Comparison of ENCODE assay signal across 10 cellular contexts in genomic region chr11:125163431-125164011, GRCh38. TPM values are rescaled to one million over a fixed set of nuclear protein-coding genes. Genes with fewer than 3 reads are reported as not detected.
DNase-seq lines count a peak whose midpoint lies in the region; ATAC-seq and TF ChIP-seq lines count a peak whose summit lies in the region.
"Had no signal": no experiment of that assay in that cellular context is flagged by ENCODE, and none has a peak within 500 bp of the region (broad histone marks: within the 10 kb centered on the region; RNA-seq: fewer than 3 reads in every experiment).

No MANE protein-coding gene starts in this region.

- no peak overlapping the region for H3K27ac Mint-ChIP-seq in CD8-positive, alpha-beta T cell
- peak overlapping the region; percentile 31 for H3K27ac Mint-ChIP-seq in endothelial cell (ENCODE audit: unreplicated experiment)
- peak overlapping the region; percentile 84 for H3K27ac Mint-ChIP-seq in nephron progenitor cell

- H3K27ac ChIP-seq in CD8-positive, alpha-beta T cell (ENCODE audit: low read depth, low read length), result no peak overlapping the region
- H3K27ac ChIP-seq in right lobe of liver, result no peak overlapping the region

- no peak for TF ChIP-seq CTCF in CD8-positive, alpha-beta T cell (IDR thresholded peaks at IDR 0.05)
- TF ChIP-seq CTCF in endothelial cell (IDR thresholded peaks at IDR 0.05; ENCODE audit: unreplicated experiment) (no peak), nephron progenitor cell (IDR thresholded peaks at IDR 0.05) (no peak), foreskin fibroblast (IDR thresholded peaks at IDR 0.05; ENCODE audit: low read depth, low read length) (no peak), right lobe of liver (IDR thresholded peaks at IDR 0.05) (no peak)

- no peak for DNase-seq in CD8-positive, alpha-beta T cell
- DNase-seq in MG63 (no peak), endothelial cell (ENCODE audit: low spot score) (no peak), nephron progenitor cell (no peak), ACHN (no peak), activated gamma-delta T cell treated with Interleukin-2 at 50 U/mL for 16 hours (no peak), foreskin fibroblast (no peak), right lobe of liver (no peak)
- DNase-seq: NCI-H187 treated with DMSO at 0.1 percent for 48 hours had no signal

- no peak overlapping the region for H3K4me3 ChIP-seq in CD8-positive, alpha-beta T cell (ENCODE audit: low read depth, low read length)
- H3K4me3 ChIP-seq in MG63 (peak overlapping the region; percentile 84), foreskin fibroblast (ENCODE audit: low read depth in 1 of 2, low read length in 2 of 2) (no peak overlapping the region), right lobe of liver (no peak overlapping the region)

- no peaks in the 10 kb centered on the region for H3K36me3 Mint-ChIP-seq in CD8-positive, alpha-beta T cell
- H3K36me3 Mint-ChIP-seq in endothelial cell (ENCODE audit: low read depth, unreplicated experiment) (peaks cover 3% of the 10 kb centered on the region), nephron progenitor cell (ENCODE audit: low read depth) (no peaks in the 10 kb centered on the region)

- peak overlapping the region; percentile 76 for H3K4me3 Mint-ChIP-seq in CD8-positive, alpha-beta T cell
- H3K4me3 Mint-ChIP-seq in endothelial cell (ENCODE audit: unreplicated experiment) (peak overlapping the region; percentile 90), nephron progenitor cell (peak overlapping the region; percentile 96)

- TF ChIP-seq POLR2A in right lobe of liver (IDR thresholded peaks at IDR 0.05), result no peak

- no peaks in the 10 kb centered on the region for H3K9me3 ChIP-seq in CD8-positive, alpha-beta T cell (ENCODE audit: low read length)
- H3K9me3 ChIP-seq in MG63 (no peaks in the 10 kb centered on the region), right lobe of liver (no peaks in the 10 kb centered on the region)

- 66% methylated on average over 3 of the region's 6 CpGs for WGBS in right lobe of liver (ENCODE audit: insufficient coverage, low coverage, low lambda C conversion rate, missing lambda C conversion rate)

- CTCF ChIA-PET in CD8-positive, alpha-beta T cell (lab: Charles Lee), result interaction anchor here (0.8 to 1.7 kb wide), 3 partner anchors 10 to 21 kb away, joined by 4 to 6 read pairs (median 5); no protein-coding TSS in a partner anchor

- H3K4me1 ChIP-seq in CD8-positive, alpha-beta T cell (ENCODE audit: insufficient read depth, low read length), result peaks cover 18% of the 10 kb centered on the region
- peaks cover 0 to 26% (median 5%) of the 10 kb centered on the region in 4 donors for H3K4me1 ChIP-seq in right lobe of liver

- H3K4me1 Mint-ChIP-seq in CD8-positive, alpha-beta T cell (ENCODE audit: low read depth), result peaks cover 25% of the 10 kb centered on the region
- H3K4me1 Mint-ChIP-seq in endothelial cell (ENCODE audit: unreplicated experiment) (peaks cover 38% of the 10 kb centered on the region), nephron progenitor cell (peaks cover 76% of the 10 kb centered on the region)

- in situ Hi-C loops in ACHN (cut with HindIII; ENCODE audit: low pct_ligation_motif_present, low pct_unique_long_range_greater_than_20kb, low sequenced_read_pairs), result no loop called here

- intact Hi-C loops in CD8-positive, alpha-beta T cell (cut with DNase I, micrococcal nuclease), result no loop called here
- intact Hi-C loops in right lobe of liver (cut with DNase I), result loop anchor here (5.0 to 10.0 kb wide), 2 partner anchors 181 to 194 kb away; no protein-coding TSS in a partner anchor

- ATAC-seq in CD8-positive, alpha-beta T cell, result no peak
- ATAC-seq in right lobe of liver, result no peak

- peaks cover 40% of the 10 kb centered on the region for H3K27me3 Mint-ChIP-seq in CD8-positive, alpha-beta T cell (ENCODE audit: low read depth)
- H3K27me3 Mint-ChIP-seq in endothelial cell (ENCODE audit: unreplicated experiment), result peaks cover 20% of the 10 kb centered on the region
- peaks cover 8% of the 10 kb centered on the region for H3K27me3 Mint-ChIP-seq in nephron progenitor cell (ENCODE audit: low read depth, poor library complexity)

- no peaks in the 10 kb centered on the region for H3K36me3 ChIP-seq in CD8-positive, alpha-beta T cell (ENCODE audit: insufficient read depth, low read length)
- H3K36me3 ChIP-seq in MG63 (peaks cover 7% of the 10 kb centered on the region), right lobe of liver (no peaks in the 10 kb centered on the region)

- H3K27me3 ChIP-seq in CD8-positive, alpha-beta T cell (ENCODE audit: insufficient read depth, low read length), result peaks cover 22% of the 10 kb centered on the region
- no peaks in the 10 kb centered on the region for H3K27me3 ChIP-seq in MG63
- peaks cover 0 to 7% of the 10 kb centered on the region in 2 donors for H3K27me3 ChIP-seq in right lobe of liver

- POLR2A ChIA-PET in CD8-positive, alpha-beta T cell (lab: Charles Lee), result no interaction called here

- no peaks in the 10 kb centered on the region for H3K9me3 Mint-ChIP-seq in CD8-positive, alpha-beta T cell
- H3K9me3 Mint-ChIP-seq in endothelial cell (ENCODE audit: unreplicated experiment) (no peaks in the 10 kb centered on the region), nephron progenitor cell (no peaks in the 10 kb centered on the region)

RNA-seq across cellular contexts. Expression of gene PKNOX2, which starts 1.0 kb away (rescaled TPM):
- not detected for total RNA-seq in CD8-positive, alpha-beta T cell
- total RNA-seq in MG63 (2014; rRNA removed; shearing (Covaris generic); ENCODE audit: low replicate concordance), result 0.94 and 15.3 TPM in 2 replicates
- total RNA-seq in endothelial cell (ENCODE audit: unreplicated experiment) (41.8 TPM), right lobe of liver (under 1 TPM; 0.09 to 0.31 (median 0.14) TPM)
- total RNA-seq: HT-29 had no signal

RNA-seq across cellular contexts. Expression of gene TMEM218, which starts 52.1 kb away (rescaled TPM):
- total RNA-seq in CD8-positive, alpha-beta T cell, result 1 to 10 TPM; 2.5 to 3.4 TPM
- total RNA-seq in MG63 (2014; rRNA removed; shearing (Covaris generic); ENCODE audit: low replicate concordance), result 27.7 and 31.6 TPM in 2 replicates
- total RNA-seq in endothelial cell (ENCODE audit: unreplicated experiment) (11.4 TPM), right lobe of liver (10 to 100 TPM in 4 of 6 experiments, 1 to 10 TPM in 2; 7.4 to 13.5 (median 10.5) TPM)

Comparison
In these comparisons a context has a peak if more than half of its experiments do, and no peak if none do; other contexts are left out.
1. intact Hi-C loops: an anchor here in right lobe of liver (5.0 to 10.0 kb wide); none called in CD8-positive, alpha-beta T cell.